8 cellular contexts compared by ENCODE assay signal in the genomic region with DNA sequence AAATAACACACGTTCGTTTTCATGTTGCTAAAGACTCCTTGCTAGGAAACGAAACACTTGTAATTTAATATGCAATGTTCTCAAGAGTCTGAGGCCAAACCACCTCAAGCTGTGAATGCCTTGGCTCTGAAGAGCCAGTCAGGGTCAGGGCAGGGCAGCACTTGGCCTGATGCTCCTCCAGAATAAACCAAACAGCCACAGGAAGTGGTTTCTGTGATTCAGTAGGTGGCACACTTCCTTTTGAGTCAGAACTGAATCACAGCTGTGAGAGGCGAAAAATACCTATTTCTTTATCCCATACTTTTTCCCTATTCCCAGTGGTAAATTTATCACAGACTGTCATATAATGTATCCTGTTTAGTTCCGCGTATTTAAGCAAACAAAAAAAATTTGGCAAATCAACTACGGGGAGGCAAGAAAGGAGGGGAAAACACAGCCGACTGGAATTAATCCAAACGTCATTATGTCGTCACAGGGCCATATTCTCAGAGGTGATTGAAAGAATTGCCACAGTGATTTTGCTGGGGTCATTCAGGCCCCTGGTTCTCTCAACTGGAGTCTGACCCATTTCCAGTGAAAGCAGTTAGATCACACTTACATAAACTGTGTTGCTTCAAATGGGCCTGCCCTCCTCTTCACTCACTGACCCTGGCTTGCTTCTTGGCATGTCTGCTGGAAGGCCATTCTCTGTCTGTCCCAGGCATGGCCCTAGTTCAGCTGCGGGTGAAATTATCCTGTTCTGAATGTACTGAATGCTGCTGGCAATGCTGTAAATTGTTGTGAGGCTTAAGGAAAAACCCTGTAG.
DNase-seq lines count a peak whose midpoint lies in the region; ATAC-seq and TF ChIP-seq lines count a peak whose summit lies in the region.

No MANE protein-coding gene starts in this region.

- H4K20me1 ChIP-seq in BLaER1: no peaks in the 10 kb centered on the region

- DNase-seq in RWPE2 (ENCODE audit: low spot score) (peak; percentile 90), globus pallidus (ENCODE audit: low spot score) (peak; percentile 57), pons (ENCODE audit: low spot score) (peak; percentile 76), upper lobe of right lung (peak; percentile 86)
- peak in 3 of 4 experiments; percentile 5 to 23 (median 14) for DNase-seq in activated naive CD4-positive, alpha-beta T cell (lab: John Stamatoyannopoulos, UW)

- no peak for TF ChIP-seq CTCF in RWPE2 (IDR thresholded peaks at IDR 0.05; ENCODE audit: poor library complexity, severe bottlenecking)
- TF ChIP-seq CTCF in upper lobe of right lung (IDR thresholded peaks at IDR 0.05): peak; percentile 41

- peak overlapping the region; percentile 55; the same call in 1 of the 2 replicates for H3K9ac ChIP-seq in BLaER1

- intact Hi-C loops in upper lobe of right lung (cut with DNase I): no loop called here

- H3K27me3 ChIP-seq in BLaER1: no peaks in the 10 kb centered on the region
- no peaks in the 10 kb centered on the region for H3K27me3 ChIP-seq in RWPE2 (ENCODE audit: insufficient read depth, poor library complexity, severe bottlenecking)
- no peaks in the 10 kb centered on the region for H3K27me3 ChIP-seq in upper lobe of right lung

- H3K9me3 ChIP-seq in BLaER1: no peaks in the 10 kb centered on the region
- no peaks in the 10 kb centered on the region for H3K9me3 ChIP-seq in RWPE2 (ENCODE audit: severe bottlenecking)
- H3K9me3 ChIP-seq in upper lobe of right lung: no peaks in the 10 kb centered on the region

- peak overlapping the region; percentile 78 for H3K4me2 ChIP-seq in BLaER1

- H3K27ac ChIP-seq in BLaER1: peak overlapping the region; percentile 82
- peak overlapping the region; percentile 92 for H3K27ac ChIP-seq in RWPE2 (ENCODE audit: poor library complexity, severe bottlenecking)
- H3K27ac ChIP-seq in upper lobe of right lung: peak overlapping the region; percentile 96

- H3K4me3 ChIP-seq in BLaER1: no peak overlapping the region; the same call in 1 of the 2 replicates
- no peak overlapping the region for H3K4me3 ChIP-seq in RWPE2 (ENCODE audit: severe bottlenecking)
- no peak overlapping the region for H3K4me3 ChIP-seq in upper lobe of right lung

- ATAC-seq in GM19324 (IDR thresholded peaks at IDR 0.05; ENCODE audit: low FRiP score, unreplicated experiment) (peak; percentile 93), HG03432 (IDR thresholded peaks at IDR 0.05; ENCODE audit: unreplicated experiment) (peak; percentile 93), RWPE2 (ENCODE audit: low read depth) (peak; percentile 97), upper lobe of right lung (peak; percentile 96)

- H3K36me3 ChIP-seq in BLaER1: no peaks in the 10 kb centered on the region
- no peaks in the 10 kb centered on the region for H3K36me3 ChIP-seq in RWPE2 (ENCODE audit: low read depth)
- H3K36me3 ChIP-seq in upper lobe of right lung: no peaks in the 10 kb centered on the region

- peaks cover 64% of the 10 kb centered on the region for H3K4me1 ChIP-seq in BLaER1
- H3K4me1 ChIP-seq in RWPE2 (ENCODE audit: insufficient read depth, poor library complexity, severe bottlenecking): peaks cover 33% of the 10 kb centered on the region
- peaks cover 35% of the 10 kb centered on the region for H3K4me1 ChIP-seq in upper lobe of right lung

Comparison
In these comparisons a context has a peak if more than half of its experiments do, and no peak if none do; other contexts are left out.
1. DNase-seq: peak in every context shown above with its lines; median percentile 90 in RWPE2; 86 in upper lobe of right lung; 76 in pons; 57 in globus pallidus; 14 in activated naive CD4-positive, alpha-beta T cell.